Comparison of ENCODE assay signal across 9 cellular contexts in the genomic region with DNA sequence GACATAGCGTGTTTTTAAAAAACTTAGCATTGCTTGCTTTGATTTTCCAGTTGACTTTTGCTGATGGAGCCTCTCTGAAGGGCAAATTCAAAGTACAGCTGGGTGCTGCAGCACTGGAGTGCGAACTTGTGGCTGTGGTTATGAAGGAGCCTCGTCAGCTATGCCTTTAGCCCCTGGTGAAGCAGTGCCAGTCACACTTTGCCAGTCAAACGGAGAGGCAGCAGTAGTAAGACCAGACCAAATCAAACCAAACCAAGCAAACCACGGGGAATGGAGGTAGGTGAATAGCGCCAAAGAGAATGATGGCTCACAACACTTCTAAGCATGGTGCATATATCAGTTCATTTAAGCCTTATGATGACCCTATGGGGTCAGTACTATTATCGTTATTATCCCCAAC. TPM values are rescaled to one million over a fixed set of nuclear protein-coding genes. Genes with fewer than 3 reads are reported as not detected.
DNase-seq lines count a peak whose midpoint lies in the region; ATAC-seq and TF ChIP-seq lines count a peak whose summit lies in the region.
"Had no signal": no experiment of that assay in that cellular context is flagged by ENCODE, and none has a peak within 500 bp of the region (broad histone marks: within the 10 kb centered on the region; RNA-seq: fewer than 3 reads in every experiment).

No MANE protein-coding gene starts in this region.

- intact Hi-C loops in activated B cell treated with CpG ODN at 0.5 μM for 24 hours (cut with micrococcal nuclease): loop anchor here (1.0 to 10.0 kb wide), 7 partner anchors 47 to 1425 kb away; no protein-coding TSS in a partner anchor

- DNase-seq in activated B cell treated with CpG ODN at 0.5 μM for 24 hours (no peak), naive B cell (peak; percentile 55), putamen (ENCODE audit: low spot score) (no peak), NCI-H446 (lab: John Stamatoyannopoulos, UW) (no peak)
- DNase-seq: testis had no signal

- H3K4me1 Mint-ChIP-seq in activated B cell treated with CpG ODN at 0.5 μM for 24 hours (peaks cover 81% of the 10 kb centered on the region), naive B cell (peaks cover 47 to 66% (median 53%) of the 10 kb centered on the region in 3 donors)

- H3K27ac ChIP-seq in BLaER1: peak overlapping the region; percentile 53

- H3K4me3 Mint-ChIP-seq in activated B cell treated with CpG ODN at 0.5 μM for 24 hours: peak overlapping the region; percentile 69
- peak overlapping the region; percentile 63 to 91 (median 77) for H3K4me3 Mint-ChIP-seq in naive B cell

- H3K9me3 Mint-ChIP-seq in activated B cell treated with CpG ODN at 0.5 μM for 24 hours (no peaks in the 10 kb centered on the region), naive B cell (no peaks in the 10 kb centered on the region)

- H3K4me1 ChIP-seq in BLaER1: peaks cover 80% of the 10 kb centered on the region

- peak overlapping the region; percentile 89 for H3K4me2 ChIP-seq in BLaER1

- 0 out of 2 replicates have a peak overlapping the region, but pooled peaks have one; percentile 45 for H3K9ac ChIP-seq in BLaER1

- no peaks in the 10 kb centered on the region for H3K27me3 ChIP-seq in BLaER1
- H3K27me3 ChIP-seq: testis had no signal

- ATAC-seq in activated B cell treated with CpG ODN at 0.5 μM for 24 hours (ENCODE audit: low read depth) (peak; percentile 16), naive B cell (ENCODE audit: low read depth in 2 of 2) (peak in 1 of 2 donors; percentile 22), HG03196 (IDR thresholded peaks at IDR 0.05; ENCODE audit: unreplicated experiment) (no peak), HG03045 (IDR thresholded peaks at IDR 0.05; ENCODE audit: unreplicated experiment) (no peak)

- H3K27me3 Mint-ChIP-seq in activated B cell treated with CpG ODN at 0.5 μM for 24 hours: no peaks in the 10 kb centered on the region
- H3K27me3 Mint-ChIP-seq in naive B cell: no peaks in the 10 kb centered on the region

- peaks cover 7% of the 10 kb centered on the region for H3K9me3 ChIP-seq in BLaER1
- H3K9me3 ChIP-seq: testis had no signal

- TF ChIP-seq CTCF in activated B cell treated with CpG ODN at 0.5 μM for 24 hours (IDR thresholded peaks at IDR 0.05): no peak

- CTCF ChIA-PET in activated B cell treated with CpG ODN at 0.5 μM for 24 hours (lab: Charles Lee): interaction anchor here (1.0 to 2.2 kb wide), 4 partner anchors 16 to 274 kb away, joined by 3 to 10 read pairs (median 6); no protein-coding TSS in a partner anchor

- H3K4me3 ChIP-seq in BLaER1: peak overlapping the region; percentile 56
- H3K4me3 ChIP-seq: testis had no signal

- H3K36me3 ChIP-seq in BLaER1: peaks cover 6% of the 10 kb centered on the region; the same call in 1 of the 2 replicates

- H4K20me1 ChIP-seq in BLaER1: no peaks in the 10 kb centered on the region

- peak overlapping the region; percentile 91 for H3K27ac Mint-ChIP-seq in activated B cell treated with CpG ODN at 0.5 μM for 24 hours
- peak overlapping the region; percentile 47 to 95 (median 94) for H3K27ac Mint-ChIP-seq in naive B cell

- H3K36me3 Mint-ChIP-seq in activated B cell treated with CpG ODN at 0.5 μM for 24 hours (ENCODE audit: low read depth) (peaks cover 12% of the 10 kb centered on the region), naive B cell (peaks cover 0 to 11% of the 10 kb centered on the region in 2 donors)

- POLR2A ChIA-PET in activated B cell treated with CpG ODN at 0.5 μM for 24 hours (lab: Charles Lee): interaction anchor here (0.5 to 9.0 kb wide), 17 partner anchors 9 to 1715 kb away, joined by 3 to 166 read pairs (median 6); partner anchors contain the start of genes SCAF11, SLC38A1 and SLC38A2

- TF ChIP-seq POLR2A in GM19099 (IDR thresholded peaks at IDR 0.05; ENCODE audit: extremely low read depth, insufficient read length, low read depth): peak; percentile 15

RNA-seq across cellular contexts. Expression of gene SLC38A2, which starts 15.1 kb away (rescaled TPM):
- total RNA-seq in activated B cell treated with CpG ODN at 0.5 μM for 24 hours: 231 and 247 TPM in 2 replicates
- polyA plus RNA-seq in naive B cell (ENCODE audit: low read depth in 6 of 6): 10 to 100 TPM; 48.8 to 96.3 (median 63.1) TPM
